Comparison of ENCODE assay signal across 11 cellular contexts in the genomic region with DNA sequence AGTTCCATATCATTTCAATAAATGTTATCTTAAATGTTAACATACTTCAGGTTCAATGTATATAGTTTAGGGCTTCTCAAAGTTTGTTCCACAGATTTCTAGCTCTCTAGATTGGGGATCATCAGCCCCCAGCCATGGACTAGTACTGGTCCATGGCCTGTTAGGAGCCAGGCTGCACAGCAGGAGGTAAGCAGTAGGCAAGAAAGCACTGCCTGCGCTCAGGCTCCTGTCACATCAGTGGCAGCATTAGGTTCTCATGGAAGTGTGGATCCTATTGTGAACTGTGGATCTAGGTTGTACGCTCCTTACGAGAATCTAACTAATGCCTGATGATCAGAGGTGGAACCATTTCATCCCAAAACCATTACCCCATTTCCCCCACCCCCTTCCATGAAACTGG.
"Had no signal": no experiment of that assay in that cellular context is flagged by ENCODE, and none has a peak within 500 bp of the region (broad histone marks: within the 10 kb centered on the region; RNA-seq: fewer than 3 reads in every experiment).

No MANE protein-coding gene starts in this region.

- H3K36me3 ChIP-seq: right lobe of liver, spleen had no signal

- H3K36me3 Mint-ChIP-seq: naive B cell had no signal

- H3K4me3 ChIP-seq: lung, right lobe of liver, SK-N-MC, spleen had no signal

- H3K27me3 Mint-ChIP-seq: naive B cell, progenitor cell of endocrine pancreas had no signal

- DNase-seq: foreskin melanocyte; head of caudate nucleus; left colon; naive B cell; right lobe of liver; spleen; stimulated activated CD4-positive, alpha-beta T cell treated with anti-CD3 and anti-CD28 coated beads, Interleukin-1b, Interleukin-23, amount 100 ng/mL, for 48 hours had no signal

- H3K27ac ChIP-seq: right lobe of liver, SK-N-MC, spleen had no signal

- H3K27ac Mint-ChIP-seq: naive B cell, progenitor cell of endocrine pancreas had no signal

- H3K9me3 ChIP-seq: right lobe of liver, spleen had no signal

- H3K27me3 ChIP-seq: right lobe of liver, spleen had no signal

- H3K4me1 ChIP-seq: right lobe of liver, spleen had no signal

- H3K9me3 Mint-ChIP-seq: naive B cell had no signal

- ATAC-seq: left colon, right lobe of liver, Right ventricle myocardium inferior had no signal

- H3K4me1 Mint-ChIP-seq: naive B cell had no signal
